Comparison of ENCODE assay signal across 7 cellular contexts in genomic region chr1:156741613-156741983, GRCh38. TPM values are rescaled to one million over a fixed set of nuclear protein-coding genes. Genes with fewer than 3 reads are reported as not detected.
DNase-seq lines count a peak whose midpoint lies in the region; TF ChIP-seq lines count a peak whose summit lies in the region.

No MANE protein-coding gene starts in this region.

- H3K27me3 ChIP-seq in iPS-15b (ENCODE audit: control insufficient read depth, insufficient read depth, low read length) (no peaks in the 10 kb centered on the region), subcutaneous abdominal adipose tissue (ENCODE audit: control insufficient read depth in 5 of 5, insufficient read depth in 4 of 5, low read length in 5 of 5) (no peaks in the 10 kb centered on the region)

- H3K9ac ChIP-seq in iPS-15b (ENCODE audit: low read depth, low read length) (peak overlapping the region; percentile 56), subcutaneous abdominal adipose tissue (ENCODE audit: low read length in 5 of 5) (peak overlapping the region in 4 of 5 donors; percentile 41 to 81 (median 55))

- H3K27ac Mint-ChIP-seq in HFFc6: peak overlapping the region; percentile 92
- peak overlapping the region; percentile 95 for H3K27ac Mint-ChIP-seq in activated CD4-positive, alpha-beta memory T cell treated with anti-CD3 and anti-CD28 coated beads for 36 hours

- H3K4me3 Mint-ChIP-seq in HFFc6: peak overlapping the region; percentile 99
- H3K4me3 Mint-ChIP-seq in activated CD4-positive, alpha-beta memory T cell treated with anti-CD3 and anti-CD28 coated beads for 36 hours: peak overlapping the region; percentile 89

- TF ChIP-seq CTCF in HFFc6 (IDR thresholded peaks at IDR 0.05): no peak

- peaks cover 38% of the 10 kb centered on the region for H3K4me1 Mint-ChIP-seq in HFFc6 (ENCODE audit: low read depth)
- H3K4me1 Mint-ChIP-seq in activated CD4-positive, alpha-beta memory T cell treated with anti-CD3 and anti-CD28 coated beads for 36 hours (ENCODE audit: low read depth): peaks cover 54% of the 10 kb centered on the region

- H3K27ac ChIP-seq in subcutaneous abdominal adipose tissue (ENCODE audit: low read depth, low read length): peak overlapping the region; percentile 89

- H3K27me3 Mint-ChIP-seq in HFFc6 (ENCODE audit: insufficient read depth): peaks cover 7% of the 10 kb centered on the region
- H3K27me3 Mint-ChIP-seq in activated CD4-positive, alpha-beta memory T cell treated with anti-CD3 and anti-CD28 coated beads for 36 hours: no peaks in the 10 kb centered on the region

- peaks cover 13% of the 10 kb centered on the region for H3K4me1 ChIP-seq in iPS-15b (ENCODE audit: control insufficient read depth, insufficient read depth, low read length)
- H3K4me1 ChIP-seq in subcutaneous abdominal adipose tissue (ENCODE audit: control insufficient read depth in 5 of 5, insufficient read depth in 5 of 5, low read length in 5 of 5): peaks cover 3 to 38% (median 32%) of the 10 kb centered on the region in 5 donors

- POLR2A ChIA-PET in activated CD4-positive, alpha-beta memory T cell treated with anti-CD3 and anti-CD28 coated beads for 36 hours (lab: Charles Lee): interaction anchor here (0.7 to 4.9 kb wide), 8 partner anchors 8 to 284 kb away, joined by 3 to 90 read pairs (median 8); partner anchors contain the start of genes HDGF, ISG20L2, METTL25B and PRCC

- DNase-seq in HFFc6: no peak
- peak; percentile 73 for DNase-seq in activated CD4-positive, alpha-beta memory T cell treated with anti-CD3 and anti-CD28 coated beads for 36 hours
- DNase-seq in NCI-H1436 treated with DMSO at 0.1 percent for 48 hours (lab: John Stamatoyannopoulos, UW): no peak
- no peak for DNase-seq in KBM-7
- no peak for DNase-seq in posterior cingulate gyrus

- H3K36me3 Mint-ChIP-seq in HFFc6 (ENCODE audit: low read depth): peaks cover 55% of the 10 kb centered on the region
- peaks cover 51% of the 10 kb centered on the region for H3K36me3 Mint-ChIP-seq in activated CD4-positive, alpha-beta memory T cell treated with anti-CD3 and anti-CD28 coated beads for 36 hours

- intact Hi-C loops in activated CD4-positive, alpha-beta memory T cell treated with anti-CD3 and anti-CD28 coated beads for 36 hours (cut with micrococcal nuclease): loop anchor here (1.0 to 5.0 kb wide), 8 partner anchors 10 to 884 kb away; partner anchors contain the start of genes GON4L, HDGF, ISG20L2 and METTL25B
- intact Hi-C loops in posterior cingulate gyrus (cut with DNase I): loop anchor here (1.0 kb wide), 1 partner anchor 26 kb away; the partner anchor contains the start of gene PRCC

- H3K36me3 ChIP-seq in iPS-15b (ENCODE audit: control insufficient read depth, insufficient read depth, low read length) (peaks cover 28% of the 10 kb centered on the region), subcutaneous abdominal adipose tissue (ENCODE audit: control insufficient read depth in 5 of 5, insufficient read depth in 5 of 5, low read length in 5 of 5) (peaks cover 0 to 49% (median 43%) of the 10 kb centered on the region in 5 donors)

- in situ Hi-C loops in KBM-7 (cut with MboI; ENCODE audit: low pct_unique_long_range_greater_than_20kb, low sequenced_read_pairs): no loop called here

- CTCF ChIA-PET in activated CD4-positive, alpha-beta memory T cell treated with anti-CD3 and anti-CD28 coated beads for 36 hours (lab: Charles Lee): interaction anchor here (0.8 to 6.1 kb wide), 14 partner anchors 10 to 97 kb away, joined by 3 to 64 read pairs (median 4); partner anchors contain the start of genes CRABP2, HDGF, ISG20L2 and METTL25B

- H3K4me3 ChIP-seq in iPS-15b (ENCODE audit: low read depth, low read length) (peak overlapping the region; percentile 42), subcutaneous abdominal adipose tissue (ENCODE audit: low read depth in 1 of 5, low read length in 5 of 5) (peak overlapping the region; percentile 23 to 92 (median 70))

- H3K9me3 ChIP-seq in iPS-15b (ENCODE audit: control insufficient read depth, insufficient read depth, low read length) (no peaks in the 10 kb centered on the region), subcutaneous abdominal adipose tissue (ENCODE audit: control insufficient read depth in 5 of 5, low read length in 5 of 5) (no peaks in the 10 kb centered on the region)

- no peaks in the 10 kb centered on the region for H3K9me3 Mint-ChIP-seq in HFFc6
- H3K9me3 Mint-ChIP-seq in activated CD4-positive, alpha-beta memory T cell treated with anti-CD3 and anti-CD28 coated beads for 36 hours: no peaks in the 10 kb centered on the region

RNA-seq across cellular contexts. Expression of gene MRPL24, which starts 0.7 kb away (rescaled TPM):
- 10 to 100 TPM; 82.5 to 93.7 (median 86.8) TPM for total RNA-seq in HFFc6 (2021; fragmentation: NEBNext Ultra II Directional; extraction: Animal tissue kit (Norgen Biotek cat#: 25700))
- 100 to 1,000 TPM; 105 to 106 TPM for total RNA-seq in activated CD4-positive, alpha-beta memory T cell treated with anti-CD3 and anti-CD28 coated beads for 36 hours

RNA-seq across cellular contexts. Expression of gene HDGF, which starts 9.9 kb away (rescaled TPM):
- 100 to 1,000 TPM; 229 to 324 (median 315) TPM for total RNA-seq in HFFc6 (2021; fragmentation: NEBNext Ultra II Directional; extraction: Animal tissue kit (Norgen Biotek cat#: 25700))
- 100 to 1,000 TPM; 357 to 365 TPM for total RNA-seq in activated CD4-positive, alpha-beta memory T cell treated with anti-CD3 and anti-CD28 coated beads for 36 hours

RNA-seq across cellular contexts. Expression of gene ISG20L2, which starts 13.0 kb away (rescaled TPM):
- 10 to 100 TPM; 16.2 to 26.9 (median 20.6) TPM for total RNA-seq in HFFc6 (2021; fragmentation: NEBNext Ultra II Directional; extraction: Animal tissue kit (Norgen Biotek cat#: 25700))
- total RNA-seq in activated CD4-positive, alpha-beta memory T cell treated with anti-CD3 and anti-CD28 coated beads for 36 hours: 10 to 100 TPM; 35.6 to 36.8 TPM

RNA-seq across cellular contexts. Expression of gene METTL25B, which starts 13.3 kb away (rescaled TPM):
- 10 to 100 TPM; 11.2 to 16.0 (median 13.9) TPM for total RNA-seq in HFFc6 (2021; fragmentation: NEBNext Ultra II Directional; extraction: Animal tissue kit (Norgen Biotek cat#: 25700))
- 10 to 100 TPM; 43.0 to 46.3 TPM for total RNA-seq in activated CD4-positive, alpha-beta memory T cell treated with anti-CD3 and anti-CD28 coated beads for 36 hours

RNA-seq across cellular contexts. Expression of gene PRCC, which starts 25.7 kb away (rescaled TPM):
- 10 to 100 TPM; 67.0 to 79.3 (median 71.5) TPM for total RNA-seq in HFFc6 (2021; fragmentation: NEBNext Ultra II Directional; extraction: Animal tissue kit (Norgen Biotek cat#: 25700))
- total RNA-seq in activated CD4-positive, alpha-beta memory T cell treated with anti-CD3 and anti-CD28 coated beads for 36 hours: 10 to 100 TPM; 58.6 to 67.2 TPM
